In genomic region chr1:119276558-119276957, GRCh38 we compare ENCODE assay signal across 11 cellular contexts.
DNase-seq lines count a peak whose midpoint lies in the region; ATAC-seq lines count a peak whose summit lies in the region.
"Had no signal": no experiment of that assay in that cellular context is flagged by ENCODE, and none has a peak within 500 bp of the region (broad histone marks: within the 10 kb centered on the region; RNA-seq: fewer than 3 reads in every experiment).

No MANE protein-coding gene starts in this region.

- no peak overlapping the region for H2BK120ac ChIP-seq in mesendoderm (ENCODE audit: low read depth, low read length)

- H3K36me3 ChIP-seq in mesendoderm (ENCODE audit: control insufficient read depth, insufficient read depth, low read length), result no peaks in the 10 kb centered on the region
- H3K36me3 ChIP-seq: esophagus muscularis mucosa had no signal

- no peak overlapping the region for H2BK5ac ChIP-seq in mesendoderm (ENCODE audit: low read length)

- no peak overlapping the region for H3K4me2 ChIP-seq in mesendoderm (ENCODE audit: low read length)

- no peak overlapping the region for H4K5ac ChIP-seq in mesendoderm (ENCODE audit: low read length)

- H3K27ac ChIP-seq in mesendoderm (ENCODE audit: low read depth, low read length), result no peak overlapping the region
- H3K27ac ChIP-seq: esophagus muscularis mucosa had no signal

- no peaks in the 10 kb centered on the region for H3K27me3 ChIP-seq in mesendoderm (ENCODE audit: insufficient read depth, low read length, poor library complexity)
- H3K27me3 ChIP-seq: esophagus muscularis mucosa had no signal

- H2BK15ac ChIP-seq in mesendoderm (replicated peaks; ENCODE audit: low read depth), result no peak overlapping the region

- H3K56ac ChIP-seq in mesendoderm (ENCODE audit: low read length), result no peak overlapping the region

- no peak overlapping the region for H3K4me3 ChIP-seq in mesendoderm (ENCODE audit: low read length)
- H3K4me3 ChIP-seq: esophagus muscularis mucosa had no signal

- no peak overlapping the region for H4K8ac ChIP-seq in mesendoderm (ENCODE audit: low read depth, low read length)

- no peak overlapping the region for H3K18ac ChIP-seq in mesendoderm (ENCODE audit: low read length)

- no peak overlapping the region for H3K23ac ChIP-seq in mesendoderm (ENCODE audit: low read length)

- H3K4ac ChIP-seq in mesendoderm (ENCODE audit: low read depth, low read length), result no peak overlapping the region

- ATAC-seq in HG03039 (IDR thresholded peaks at IDR 0.05; ENCODE audit: unreplicated experiment), result no peak
- ATAC-seq: stimulated activated memory B cell treated with anti-CD40 and anti-IgM and Interleukin-4, amounts not matched to agents 10 μg/mL and 1 μg/mL and 100 μg/mL, for 72 hours had no signal

- WGBS in mesendoderm (ENCODE audit: extremely low coverage, insufficient coverage, low lambda C conversion rate), result no CpG with 5 or more reads among the region's 1 CpG

- no peaks in the 10 kb centered on the region for H3K79me1 ChIP-seq in mesendoderm (ENCODE audit: low read length)

- H3K4me1 ChIP-seq in mesendoderm (ENCODE audit: control insufficient read depth, low read depth, low read length), result no peaks in the 10 kb centered on the region

- no peak overlapping the region for H2AK5ac ChIP-seq in mesendoderm (ENCODE audit: low read length)

- DNase-seq in NCI-H2171 treated with DMSO at 0.1 percent for 48 hours (lab: John Stamatoyannopoulos, UW), result peak; percentile 46
- DNase-seq in NCI-H2171 (lab: John Stamatoyannopoulos, UW), result no peak
- DNase-seq in NCI-H1417 treated with DMSO at 0.1 percent for 48 hours (lab: John Stamatoyannopoulos, UW), result peak; percentile 15
- peak; percentile 45 for DNase-seq in SK-MEL-5 (ENCODE audit: low read depth, low spot score)
- DNase-seq in mesendoderm, result peak; percentile 44
- no peak for DNase-seq in iPS-NIHi7 (ENCODE audit: extremely low spot score)
- DNase-seq in mesenteric fat pad (ENCODE audit: low spot score), result no peak
- DNase-seq: KG1 had no signal

- no peaks in the 10 kb centered on the region for H3K79me2 ChIP-seq in mesendoderm (ENCODE audit: control insufficient read depth, insufficient read depth, low read length)

- in situ Hi-C loops in SK-MEL-5 (cut with HindIII; ENCODE audit: low pct_unique_long_range_greater_than_20kb, low sequenced_read_pairs), result no loop called here

- no peak overlapping the region for H3K9ac ChIP-seq in mesendoderm (ENCODE audit: low read length)

Comparison
In these comparisons a context has a peak if more than half of its experiments do, and no peak if none do; other contexts are left out.
1. DNase-seq: peak in NCI-H2171 treated with DMSO at 0.1 percent for 48 hours (single experiment), NCI-H1417 treated with DMSO at 0.1 percent for 48 hours (single experiment), SK-MEL-5 (single experiment) and mesendoderm (single experiment); none in NCI-H2171 (single experiment), iPS-NIHi7 (single experiment) and mesenteric fat pad (single experiment).